Comparison of ENCODE assay signal across 8 cellular contexts in genomic region chr5:2750758-2751464, GRCh38. TPM values are rescaled to one million over a fixed set of nuclear protein-coding genes. Genes with fewer than 3 reads are reported as not detected.
A peak's percentile ranks its signal among the peaks of the same experiment; 100 is the strongest.
DNase-seq lines count a peak whose midpoint lies in the region; ATAC-seq and TF ChIP-seq lines count a peak whose summit lies in the region.

No MANE protein-coding gene starts in this region.

- H3K9me3 ChIP-seq in RWPE2 (ENCODE audit: severe bottlenecking) = no peaks in the 10 kb centered on the region
- no peaks in the 10 kb centered on the region for H3K9me3 ChIP-seq in parathyroid adenoma (ENCODE audit: control insufficient read depth, low read length)
- H3K9me3 ChIP-seq in colonic mucosa = no peaks in the 10 kb centered on the region

- H3K27ac ChIP-seq in RWPE2 (ENCODE audit: poor library complexity, severe bottlenecking) (peak overlapping the region; percentile 73), parathyroid adenoma (no peak overlapping the region), colonic mucosa (no peak overlapping the region)

- intact Hi-C loops in colonic mucosa (cut with DNase I) = no loop called here

- peaks cover 32% of the 10 kb centered on the region for H3K36me3 ChIP-seq in RWPE2 (ENCODE audit: low read depth)
- H3K36me3 ChIP-seq in parathyroid adenoma (ENCODE audit: control insufficient read depth, insufficient read depth, low read length) = no peaks in the 10 kb centered on the region
- H3K36me3 ChIP-seq in colonic mucosa = no peaks in the 10 kb centered on the region

- H3K27me3 ChIP-seq in RWPE2 (ENCODE audit: insufficient read depth, poor library complexity, severe bottlenecking) (no peaks in the 10 kb centered on the region), parathyroid adenoma (ENCODE audit: control insufficient read depth, insufficient read depth, low read length) (no peaks in the 10 kb centered on the region), colonic mucosa (peaks cover 80% of the 10 kb centered on the region)

- H3K4me1 ChIP-seq in RWPE2 (ENCODE audit: insufficient read depth, poor library complexity, severe bottlenecking) (peaks cover 10% of the 10 kb centered on the region), parathyroid adenoma (no peaks in the 10 kb centered on the region), colonic mucosa (no peaks in the 10 kb centered on the region)

- H2AFZ ChIP-seq in parathyroid adenoma = no peak overlapping the region

- H3K4me3 ChIP-seq in RWPE2 (ENCODE audit: severe bottlenecking) (peak overlapping the region; percentile 99), foreskin fibroblast (ENCODE audit: low read depth in 1 of 2, low read length in 2 of 2) (peak overlapping the region; percentile 58 to 60), parathyroid adenoma (ENCODE audit: low read depth, low read length) (peak overlapping the region; percentile 49), colonic mucosa (no peak overlapping the region)

- TF ChIP-seq CTCF in RWPE2 (IDR thresholded peaks at IDR 0.05; ENCODE audit: poor library complexity, severe bottlenecking) (no peak), foreskin fibroblast (IDR thresholded peaks at IDR 0.05; ENCODE audit: low read depth, low read length) (no peak), parathyroid adenoma (IDR thresholded peaks at IDR 0.05) (no peak), colonic mucosa (IDR thresholded peaks at IDR 0.05) (no peak)

- peak overlapping the region; percentile 69 for H3K4me2 ChIP-seq in parathyroid adenoma (ENCODE audit: low read length)

- DNase-seq in ELR (ENCODE audit: low read depth) (peak; percentile 49), RWPE2 (ENCODE audit: low spot score) (no peak), foreskin fibroblast (peak; percentile 38 to 76), A172 (ENCODE audit: low spot score) (no peak), colonic mucosa (no peak)
- DNase-seq in stimulated activated naive CD4-positive, alpha-beta T cell treated with Interleukin-2 at 50 U/mL for 16 hours (lab: John Stamatoyannopoulos, UW) = no peak
- no peak for DNase-seq in effector CD8-positive, alpha-beta T cell (lab: John Stamatoyannopoulos, UW)

- peak; percentile 14; the same call in 2 of the 3 replicates for ATAC-seq in RWPE2 (ENCODE audit: low read depth)

- H3K9ac ChIP-seq in parathyroid adenoma (no peak overlapping the region), colonic mucosa (ENCODE audit: low read depth in 2 of 2, low read length in 2 of 2) (no peak overlapping the region)

- H3K79me2 ChIP-seq in parathyroid adenoma = no peaks in the 10 kb centered on the region

RNA-seq across cellular contexts. Expression of gene IRX2, which starts 0.6 kb away (rescaled TPM):
- total RNA-seq in A172 (2014; rRNA removed; shearing (Covaris generic)) = not detected in 2 replicates
- under 1 TPM in 1 of 2 donors, not detected in 1; 0.12 TPM for total RNA-seq in colonic mucosa

Comparison
In these comparisons a context has a peak if more than half of its experiments do, and no peak if none do; other contexts are left out.
1. DNase-seq: peak in ELR (single experiment) and foreskin fibroblast (2 of 2); none in RWPE2 (single experiment), stimulated activated naive CD4-positive, alpha-beta T cell treated with Interleukin-2 at 50 U/mL for 16 hours (single experiment), A172 (single experiment), colonic mucosa (single experiment) and effector CD8-positive, alpha-beta T cell (single experiment).